In genomic region chr4:89486042-89486441, GRCh38 we compare ENCODE assay signal across 9 cellular contexts.
DNase-seq lines count a peak whose midpoint lies in the region; TF ChIP-seq lines count a peak whose summit lies in the region.
"Had no signal": no experiment of that assay in that cellular context is flagged by ENCODE, and none has a peak within 500 bp of the region (broad histone marks: within the 10 kb centered on the region; RNA-seq: fewer than 3 reads in every experiment).

No MANE protein-coding gene starts in this region.

- H3K36me3 ChIP-seq in OCI-LY7 (ENCODE audit: insufficient read depth, low read length) (no peaks in the 10 kb centered on the region), thyroid gland (no peaks in the 10 kb centered on the region)

- no peaks in the 10 kb centered on the region for H4K20me1 ChIP-seq in OCI-LY7 (ENCODE audit: insufficient read depth, low read length)

- H2AFZ ChIP-seq in OCI-LY7 (ENCODE audit: low read length), result no peak overlapping the region
- H2AFZ ChIP-seq: parathyroid adenoma had no signal

- H3K79me2 ChIP-seq in OCI-LY7 (ENCODE audit: insufficient read depth, low read depth, low read length), result no peaks in the 10 kb centered on the region
- H3K79me2 ChIP-seq: parathyroid adenoma had no signal

- H3K27me3 ChIP-seq in thyroid gland, result no peaks in the 10 kb centered on the region

- POLR2A ChIA-PET in OCI-LY7 (lab: Charles Lee), result interaction anchor here (0.6 kb wide), 1 partner anchor 757 kb away, joined by 4 read pairs; no protein-coding TSS in a partner anchor

- H3K27ac ChIP-seq in OCI-LY7 (ENCODE audit: low read depth, low read length, poor library complexity, severe bottlenecking), result no peak overlapping the region
- no peak overlapping the region for H3K27ac ChIP-seq in thyroid gland
- H3K27ac ChIP-seq: parathyroid adenoma had no signal

- TF ChIP-seq CTCF in OCI-LY7 (conservative IDR thresholded peaks at IDR 0.05; ENCODE audit: low read length), result 0 out of 2 replicates have a peak, but pooled peaks have one; percentile 30
- peak; percentile 41 for TF ChIP-seq CTCF in foreskin fibroblast (IDR thresholded peaks at IDR 0.05; ENCODE audit: low read depth, low read length)
- TF ChIP-seq CTCF in thyroid gland (IDR thresholded peaks at IDR 0.05), result no peak

- WGBS in thyroid gland, 2 donors, result 51 to 55% methylated on average over 3 of the region's 3 CpGs

- H3K4me2 ChIP-seq in OCI-LY7 (ENCODE audit: low read length), result no peak overlapping the region

- intact Hi-C loops in OCI-LY7 (cut with micrococcal nuclease; ENCODE audit: unreplicated experiment), result no loop called here
- intact Hi-C loops in posterior cingulate gyrus (cut with DNase I), result loop anchor here (5.0 kb wide), 1 partner anchor 416 kb away; no protein-coding TSS in a partner anchor
- intact Hi-C loops in thyroid gland (cut with DNase I), result no loop called here

- DNase-seq in Ammon's horn (ENCODE audit: low spot score) (peak; percentile 20), H4 (ENCODE audit: low spot score) (peak; percentile 33), OCI-LY7 (ENCODE audit: low spot score) (no peak), foreskin fibroblast (peak in 1 of 2 donors; percentile 71), NCI-H2029 treated with DMSO at 0.1 percent for 48 hours (lab: John Stamatoyannopoulos, UW) (no peak), posterior cingulate gyrus (no peak), thyroid gland (no peak)
- DNase-seq in activated effector memory CD4-positive, alpha-beta T cell treated with anti-CD3 and anti-CD28 coated beads, Interleukin-2, amount 50 U/mL, for 16 hours, result no peak

- no TSS peak for BruUV-seq in OCI-LY7 (replicated peaks; lab: Mats Ljungman, UMichigan)

- H3K4me1 ChIP-seq in OCI-LY7 (ENCODE audit: insufficient read depth, low read length, poor library complexity, severe bottlenecking) (no peaks in the 10 kb centered on the region), thyroid gland (no peaks in the 10 kb centered on the region)
- H3K4me1 ChIP-seq: parathyroid adenoma had no signal

- H3K9me2 ChIP-seq in OCI-LY7 (ENCODE audit: insufficient read depth, low read length), result no peaks in the 10 kb centered on the region

- H3K4me3 ChIP-seq in OCI-LY7 (ENCODE audit: low read depth, low read length, poor library complexity, severe bottlenecking) (no peak overlapping the region), foreskin fibroblast (ENCODE audit: low read depth in 1 of 2, low read length in 2 of 2) (no peak overlapping the region), thyroid gland (replicated peaks in 1 of 3) (no peak overlapping the region)

- CTCF ChIA-PET in OCI-LY7 (lab: Charles Lee; ENCODE audit: unreplicated experiment), result no interaction called here

- TF ChIP-seq POLR2A in thyroid gland (IDR thresholded peaks at IDR 0.05), result no peak

- H3K9me3 ChIP-seq in OCI-LY7 (ENCODE audit: low read length) (no peaks in the 10 kb centered on the region), thyroid gland (no peaks in the 10 kb centered on the region)

Comparison
In these comparisons a context has a peak if more than half of its experiments do, and no peak if none do; other contexts are left out.
1. DNase-seq: peak in Ammon's horn (single experiment) and H4 (single experiment); none in OCI-LY7 (single experiment), NCI-H2029 treated with DMSO at 0.1 percent for 48 hours (single experiment), posterior cingulate gyrus (0 of 10), thyroid gland (0 of 2) and activated effector memory CD4-positive, alpha-beta T cell treated with anti-CD3 and anti-CD28 coated beads, Interleukin-2, amount 50 U/mL, for 16 hours (single experiment).
2. CTCF ChIP-seq: peak in OCI-LY7 (single experiment) and foreskin fibroblast (single experiment); none in thyroid gland (0 of 6).